Comparison of ENCODE assay signal across 12 cellular contexts in the genomic region with DNA sequence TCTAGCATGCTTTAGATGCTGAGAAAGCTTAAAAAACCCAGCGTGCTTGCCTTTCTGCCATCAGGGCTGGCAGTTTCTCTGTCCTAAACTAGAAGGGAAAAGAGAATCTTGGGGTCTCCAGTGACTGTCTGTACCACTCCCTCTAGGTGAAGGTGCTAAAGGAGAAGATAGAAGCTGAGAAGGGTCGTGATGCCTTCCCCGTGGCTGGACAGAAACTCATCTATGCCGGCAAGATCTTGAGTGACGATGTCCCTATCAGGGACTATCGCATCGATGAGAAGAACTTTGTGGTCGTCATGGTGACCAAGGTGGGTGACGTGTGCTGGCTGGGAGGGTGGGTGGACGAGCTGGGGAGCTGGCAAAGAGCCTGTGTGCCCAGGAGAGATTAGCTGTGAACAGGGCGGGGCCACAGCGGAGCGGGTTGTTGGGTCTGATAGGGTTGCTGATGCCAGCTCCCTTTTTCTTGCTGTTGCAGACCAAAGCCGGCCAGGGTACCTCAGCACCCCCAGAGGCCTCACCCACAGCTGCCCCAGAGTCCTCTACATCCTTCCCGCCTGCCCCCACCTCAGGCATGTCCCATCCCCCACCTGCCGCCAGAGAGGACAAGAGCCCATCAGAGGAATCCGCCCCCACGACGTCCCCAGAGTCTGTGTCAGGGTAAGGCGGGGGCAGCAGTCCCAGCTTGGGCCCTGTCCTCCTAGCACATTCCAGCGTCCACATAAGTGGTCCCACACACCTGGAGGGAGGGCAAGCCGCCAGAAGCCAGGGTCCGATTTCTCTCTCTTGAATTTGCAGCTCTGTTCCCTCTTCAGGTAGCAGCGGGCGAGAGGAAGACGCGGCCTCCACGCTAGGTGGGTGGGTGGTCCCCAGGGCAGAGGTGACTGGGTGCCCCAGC. TPM values are rescaled to one million over a fixed set of nuclear protein-coding genes. Genes with fewer than 3 reads are reported as not detected.
DNase-seq lines count a peak whose midpoint lies in the region; ATAC-seq and TF ChIP-seq lines count a peak whose summit lies in the region.
"Had no signal": no experiment of that assay in that cellular context is flagged by ENCODE, and none has a peak within 500 bp of the region (broad histone marks: within the 10 kb centered on the region; RNA-seq: fewer than 3 reads in every experiment).

No MANE protein-coding gene starts in this region.

- H3K27ac Mint-ChIP-seq in CD8-positive, alpha-beta T cell: peak overlapping the region; percentile 56
- peak overlapping the region; percentile 95 for H3K27ac Mint-ChIP-seq in HFFc6
- peak overlapping the region; percentile 38 for H3K27ac Mint-ChIP-seq in activated naive CD8-positive, alpha-beta T cell treated with anti-CD3 and anti-CD28 coated beads, Interleukin-2, amount 10 ng/mL, durations not matched to agents 7 days and 5 days
- H3K27ac Mint-ChIP-seq in nephron progenitor cell: peak overlapping the region; percentile 61

- H3K27me3 ChIP-seq in CD8-positive, alpha-beta T cell (ENCODE audit: insufficient read depth, low read length): no peaks in the 10 kb centered on the region
- H3K27me3 ChIP-seq: body of pancreas, Peyer's patch had no signal

- no peak overlapping the region for H3K27ac ChIP-seq in CD8-positive, alpha-beta T cell (ENCODE audit: low read depth, low read length)

- no peaks in the 10 kb centered on the region for H3K9me3 ChIP-seq in CD8-positive, alpha-beta T cell (ENCODE audit: low read length)
- H3K9me3 ChIP-seq: body of pancreas, Peyer's patch had no signal

- H3K4me3 ChIP-seq in CD8-positive, alpha-beta T cell (ENCODE audit: low read depth, low read length): no peak overlapping the region
- H3K4me3 ChIP-seq: body of pancreas, Peyer's patch had no signal

- CTCF ChIA-PET in CD8-positive, alpha-beta T cell (lab: Charles Lee): interaction anchor here (1.0 to 2.5 kb wide), 5 partner anchors 15 to 67 kb away, joined by 3 to 11 read pairs (median 3); a partner anchor contains a TSS

- H3K9me3 Mint-ChIP-seq in CD8-positive, alpha-beta T cell: no peaks in the 10 kb centered on the region
- H3K9me3 Mint-ChIP-seq in HFFc6 (no peaks in the 10 kb centered on the region), nephron progenitor cell (no peaks in the 10 kb centered on the region)
- no peaks in the 10 kb centered on the region for H3K9me3 Mint-ChIP-seq in activated naive CD8-positive, alpha-beta T cell treated with anti-CD3 and anti-CD28 coated beads, Interleukin-2, amount 10 ng/mL, durations not matched to agents 7 days and 5 days

- POLR2A ChIA-PET in CD8-positive, alpha-beta T cell (lab: Charles Lee): interaction anchor here (1.3 to 1.5 kb wide), 2 partner anchors 9 kb away, joined by 5 to 7 read pairs; a partner anchor contains a TSS
- POLR2A ChIA-PET in activated naive CD8-positive, alpha-beta T cell treated with anti-CD3 and anti-CD28 coated beads, Interleukin-2, amount 10 ng/mL, durations not matched to agents 7 days and 5 days (lab: Charles Lee): interaction anchor here (0.5 to 1.2 kb wide), 3 partner anchors 14 to 68 kb away, joined by 3 to 5 read pairs (median 5); no protein-coding TSS in a partner anchor

- peaks cover 32% of the 10 kb centered on the region for H3K4me1 Mint-ChIP-seq in CD8-positive, alpha-beta T cell (ENCODE audit: low read depth)
- H3K4me1 Mint-ChIP-seq in HFFc6 (ENCODE audit: low read depth): peaks cover 45% of the 10 kb centered on the region
- peaks cover 34% of the 10 kb centered on the region for H3K4me1 Mint-ChIP-seq in activated naive CD8-positive, alpha-beta T cell treated with anti-CD3 and anti-CD28 coated beads, Interleukin-2, amount 10 ng/mL, durations not matched to agents 7 days and 5 days
- peaks cover 44% of the 10 kb centered on the region for H3K4me1 Mint-ChIP-seq in nephron progenitor cell

- H3K4me1 ChIP-seq in CD8-positive, alpha-beta T cell (ENCODE audit: insufficient read depth, low read length): peaks cover 31% of the 10 kb centered on the region

- no peak for ATAC-seq in CD8-positive, alpha-beta T cell
- ATAC-seq in activated naive CD8-positive, alpha-beta T cell treated with anti-CD3 and anti-CD28 coated beads, Interleukin-2, amount 10 ng/mL, durations not matched to agents 7 days and 5 days (ENCODE audit: low read depth): no peak
- ATAC-seq in activated CD4-positive, CD25-positive, alpha-beta regulatory T cell treated with anti-CD3 and anti-CD28 coated beads, Interleukin-2, amount 50 U/mL, for 24 hours: no peak
- ATAC-seq: body of pancreas had no signal

- DNase-seq in CD8-positive, alpha-beta T cell: no peak
- no peak for DNase-seq in HFFc6
- no peak for DNase-seq in activated naive CD8-positive, alpha-beta T cell treated with anti-CD3 and anti-CD28 coated beads, Interleukin-2, amount 10 ng/mL, durations not matched to agents 7 days and 5 days
- no peak for DNase-seq in nephron progenitor cell
- DNase-seq in NCI-H2029 treated with DMSO at 0.1 percent for 48 hours (lab: John Stamatoyannopoulos, UW): no peak
- no peak for DNase-seq in stimulated activated CD4-positive, alpha-beta T cell treated with anti-CD3 and anti-CD28 coated beads, Interleukin-2, amount 100 ng/mL, for 24 hours
- DNase-seq: body of pancreas, GDM1, NCI-H146, Peyer's patch had no signal

- TF ChIP-seq CTCF in CD8-positive, alpha-beta T cell (IDR thresholded peaks at IDR 0.05): no peak
- TF ChIP-seq CTCF in HFFc6 (IDR thresholded peaks at IDR 0.05) (no peak), nephron progenitor cell (IDR thresholded peaks at IDR 0.05) (no peak)

- H3K36me3 Mint-ChIP-seq in CD8-positive, alpha-beta T cell: peaks cover 74% of the 10 kb centered on the region
- H3K36me3 Mint-ChIP-seq in HFFc6 (ENCODE audit: low read depth) (peaks cover 64% of the 10 kb centered on the region), nephron progenitor cell (ENCODE audit: low read depth) (peaks cover 56% of the 10 kb centered on the region)
- H3K36me3 Mint-ChIP-seq in activated naive CD8-positive, alpha-beta T cell treated with anti-CD3 and anti-CD28 coated beads, Interleukin-2, amount 10 ng/mL, durations not matched to agents 7 days and 5 days: peaks cover 38% of the 10 kb centered on the region

- intact Hi-C loops in CD8-positive, alpha-beta T cell (cut with DNase I, micrococcal nuclease): loop anchor here in 1 of 2 experiments (5.0 kb wide), 1 partner anchor 1134 kb away; no protein-coding TSS in a partner anchor

- peaks cover 42% of the 10 kb centered on the region for H3K36me3 ChIP-seq in CD8-positive, alpha-beta T cell (ENCODE audit: insufficient read depth, low read length)

- H3K4me3 Mint-ChIP-seq in CD8-positive, alpha-beta T cell: no peak overlapping the region
- H3K4me3 Mint-ChIP-seq in HFFc6: 0 out of 2 replicates have a peak overlapping the region, but pooled peaks have one; percentile 94
- H3K4me3 Mint-ChIP-seq in activated naive CD8-positive, alpha-beta T cell treated with anti-CD3 and anti-CD28 coated beads, Interleukin-2, amount 10 ng/mL, durations not matched to agents 7 days and 5 days: no peak overlapping the region
- peak overlapping the region; percentile 92 for H3K4me3 Mint-ChIP-seq in nephron progenitor cell

- no peaks in the 10 kb centered on the region for H3K27me3 Mint-ChIP-seq in CD8-positive, alpha-beta T cell (ENCODE audit: low read depth)
- H3K27me3 Mint-ChIP-seq in HFFc6 (ENCODE audit: insufficient read depth) (peaks cover 7% of the 10 kb centered on the region), nephron progenitor cell (ENCODE audit: low read depth, poor library complexity) (no peaks in the 10 kb centered on the region)
- H3K27me3 Mint-ChIP-seq in activated naive CD8-positive, alpha-beta T cell treated with anti-CD3 and anti-CD28 coated beads, Interleukin-2, amount 10 ng/mL, durations not matched to agents 7 days and 5 days: no peaks in the 10 kb centered on the region

RNA-seq across cellular contexts. Expression of a gene that starts 2.3 kb away (rescaled TPM):
- total RNA-seq in CD8-positive, alpha-beta T cell: 10 to 100 TPM; 86.3 to 90.8 TPM
- 100 to 1,000 TPM; 108 to 140 (median 129) TPM for total RNA-seq in HFFc6 (2021; fragmentation: NEBNext Ultra II Directional; extraction: Animal tissue kit (Norgen Biotek cat#: 25700))
- total RNA-seq in activated naive CD8-positive, alpha-beta T cell treated with anti-CD3 and anti-CD28 coated beads, Interleukin-2, amount 10 ng/mL, durations not matched to agents 7 days and 5 days: 100 to 1,000 TPM; 128 to 141 TPM

RNA-seq across cellular contexts. Expression of a gene that starts 9.1 kb away (rescaled TPM):
- total RNA-seq in CD8-positive, alpha-beta T cell: 10 to 100 TPM; 13.2 to 14.4 TPM
- total RNA-seq in HFFc6 (2021; fragmentation: NEBNext Ultra II Directional; extraction: Animal tissue kit (Norgen Biotek cat#: 25700)): 10 to 100 TPM; 34.3 to 54.3 (median 46.9) TPM
- total RNA-seq in activated naive CD8-positive, alpha-beta T cell treated with anti-CD3 and anti-CD28 coated beads, Interleukin-2, amount 10 ng/mL, durations not matched to agents 7 days and 5 days: 10 to 100 TPM; 18.4 to 19.4 TPM

RNA-seq across cellular contexts. Expression of a gene that starts 9.5 kb away (rescaled TPM):
- total RNA-seq in CD8-positive, alpha-beta T cell: 100 to 1,000 TPM; 618 to 650 TPM
- 1,000 to 10,000 TPM; 1,716 to 2,461 (median 2,371) TPM for total RNA-seq in HFFc6 (2021; fragmentation: NEBNext Ultra II Directional; extraction: Animal tissue kit (Norgen Biotek cat#: 25700))
- total RNA-seq in activated naive CD8-positive, alpha-beta T cell treated with anti-CD3 and anti-CD28 coated beads, Interleukin-2, amount 10 ng/mL, durations not matched to agents 7 days and 5 days: 100 to 1,000 TPM; 522 to 531 TPM

RNA-seq across cellular contexts. Expression of a gene that starts 14.4 kb away (rescaled TPM):
- total RNA-seq in CD8-positive, alpha-beta T cell: 10 to 100 TPM; 17.4 to 17.5 TPM
- 100 to 1,000 TPM in 1 of 6 experiments, 10 to 100 TPM in 5; 87.8 to 101 (median 90.4) TPM for total RNA-seq in HFFc6 (2021; fragmentation: NEBNext Ultra II Directional; extraction: Animal tissue kit (Norgen Biotek cat#: 25700))
- 10 to 100 TPM; 69.2 to 73.3 TPM for total RNA-seq in activated naive CD8-positive, alpha-beta T cell treated with anti-CD3 and anti-CD28 coated beads, Interleukin-2, amount 10 ng/mL, durations not matched to agents 7 days and 5 days

RNA-seq across cellular contexts. Expression of a gene that starts 21.4 kb away (rescaled TPM):
- total RNA-seq in CD8-positive, alpha-beta T cell: not detected
- total RNA-seq in HFFc6 (2021; fragmentation: NEBNext Ultra II Directional; extraction: Animal tissue kit (Norgen Biotek cat#: 25700)): not detected
- not detected for total RNA-seq in activated naive CD8-positive, alpha-beta T cell treated with anti-CD3 and anti-CD28 coated beads, Interleukin-2, amount 10 ng/mL, durations not matched to agents 7 days and 5 days
- total RNA-seq: body of pancreas, kidney epithelial cell had no signal

Comparison
In these comparisons a context has a peak if more than half of its experiments do, and no peak if none do; other contexts are left out.
1. H3K27ac Mint-ChIP-seq: peak in every context shown above with its lines; median percentile 95 in HFFc6; 61 in nephron progenitor cell; 56 in CD8-positive, alpha-beta T cell; 38 in activated naive CD8-positive, alpha-beta T cell treated with anti-CD3 and anti-CD28 coated beads, Interleukin-2, amount 10 ng/mL, durations not matched to agents 7 days and 5 days.
2. H3K4me3 Mint-ChIP-seq: peak in HFFc6 (single experiment) and nephron progenitor cell (single experiment); none in CD8-positive, alpha-beta T cell (single experiment) and activated naive CD8-positive, alpha-beta T cell treated with anti-CD3 and anti-CD28 coated beads, Interleukin-2, amount 10 ng/mL, durations not matched to agents 7 days and 5 days (single experiment).